20 cellular contexts compared by ENCODE assay signal in genomic region chr13:67138937-67139336, GRCh38.
"Had no signal": no experiment of that assay in that cellular context is flagged by ENCODE, and none has a peak within 500 bp of the region (broad histone marks: within the 10 kb centered on the region; RNA-seq: fewer than 3 reads in every experiment).

No MANE protein-coding gene starts in this region.

- ATAC-seq: naive thymus-derived CD4-positive, alpha-beta T cell; sciatic nerve; stimulated activated memory B cell treated with anti-CD40 and anti-IgM and Interleukin-4, amounts not matched to agents 10 μg/mL and 1 μg/mL and 100 μg/mL, for 72 hours had no signal

- H3K27ac ChIP-seq: heart right ventricle, neutrophil, psoas muscle, spleen, tibial artery, upper lobe of left lung, vagina had no signal

- DNase-seq: effector CD4-positive, alpha-beta T cell; endodermal cell; foreskin melanocyte; heart right ventricle; hypothalamus; kidney glomerular epithelial cell; mammary epithelial cell; naive thymus-derived CD4-positive, alpha-beta T cell; nephron progenitor cell; psoas muscle; spleen; stimulated activated CD4-positive, alpha-beta T cell treated with anti-CD3 and anti-CD28 coated beads, Interleukin-15, amount 100 ng/mL, for 24 hours; stimulated activated CD4-positive, alpha-beta T cell treated with anti-CD3 and anti-CD28 coated beads, Interleukin-1b, Interleukin-23, amount 100 ng/mL, for 48 hours; stimulated activated CD4-positive, alpha-beta T cell treated with anti-CD3 and anti-CD28 coated beads, Interleukin-4, amount 100 ng/mL, for 24 hours; tibial artery; upper lobe of left lung had no signal

- H3K4me3 ChIP-seq: psoas muscle, spleen, tibial artery, upper lobe of left lung, vagina had no signal

- H3K27me3 ChIP-seq: heart right ventricle, neutrophil, spleen, tibial artery, upper lobe of left lung, vagina had no signal
